Comparison of ENCODE assay signal across 19 cellular contexts in the genomic region with DNA sequence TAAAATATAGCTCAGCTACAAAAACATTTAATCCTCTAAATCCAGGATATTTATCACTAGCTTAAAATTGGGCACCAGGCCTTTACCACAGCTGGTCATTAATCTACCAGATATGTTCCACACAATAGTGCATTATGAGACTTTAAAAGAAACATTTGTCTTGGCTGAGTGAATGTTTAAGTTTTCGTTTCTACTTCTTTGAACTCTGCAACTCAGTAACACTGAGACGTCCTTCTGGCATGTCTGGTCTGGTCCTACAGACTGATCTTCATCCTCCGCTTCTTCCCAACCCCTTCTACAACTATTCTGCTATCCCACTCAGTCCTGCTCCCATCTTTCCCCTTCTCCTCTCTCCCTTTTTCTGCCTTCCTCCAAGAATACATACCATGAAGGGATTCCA.
DNase-seq lines count a peak whose midpoint lies in the region; ATAC-seq and TF ChIP-seq lines count a peak whose summit lies in the region.
"Had no signal": no experiment of that assay in that cellular context is flagged by ENCODE, and none has a peak within 500 bp of the region (broad histone marks: within the 10 kb centered on the region; RNA-seq: fewer than 3 reads in every experiment).

No MANE protein-coding gene starts in this region.

- H3K36me3 Mint-ChIP-seq in H9 (ENCODE audit: insufficient read depth in 1 of 3, low read depth in 3 of 3): no peaks in the 10 kb centered on the region
- H3K36me3 Mint-ChIP-seq: CD14-positive monocyte had no signal

- no peak overlapping the region for H3K18ac ChIP-seq in neuronal stem cell (ENCODE audit: low read length)
- H3K18ac ChIP-seq in H9 (ENCODE audit: insufficient read length, low read depth, low read length): no peak overlapping the region

- no peak overlapping the region for H2BK20ac ChIP-seq in H9 (ENCODE audit: low read depth, low read length, poor library complexity, severe bottlenecking)

- DNase-seq in COLO829 (ENCODE audit: low spot score) (peak; percentile 14), amniotic epithelial cell (ENCODE audit: low read depth) (peak; percentile 11), fibroblast of the aortic adventitia (ENCODE audit: low read depth) (peak; percentile 28), neuronal stem cell (ENCODE audit: low spot score) (no peak), H9 (no peak), gastrocnemius medialis (no peak)
- no peak for DNase-seq in activated effector memory CD4-positive, alpha-beta T cell treated with anti-CD3 and anti-CD28 coated beads, Interleukin-2, amount 50 U/mL, for 16 hours
- DNase-seq: DMS79 treated with DMSO at 0.1 percent for 48 hours, H7, HFFc6, Karpas-422, NCI-H1694, NCI-H2081, NCI-H2171, NCI-H526, Peyer's patch had no signal

- no peaks in the 10 kb centered on the region for H3K79me2 ChIP-seq in H9 (ENCODE audit: insufficient read depth, low read length)

- H2BK5ac ChIP-seq in neuronal stem cell (ENCODE audit: low read length): no peak overlapping the region
- no peak overlapping the region for H2BK5ac ChIP-seq in H9 (ENCODE audit: insufficient read length, low read length)

- no peak overlapping the region for H2BK120ac ChIP-seq in neuronal stem cell (ENCODE audit: low read depth, low read length)
- H2BK120ac ChIP-seq in H9 (ENCODE audit: low read depth, low read length, poor library complexity, severe bottlenecking): no peak overlapping the region

- H3K27ac ChIP-seq in neuronal stem cell (replicated peaks; ENCODE audit: low read length) (no peak overlapping the region), H9 (ENCODE audit: insufficient read length, low read depth, low read length) (no peak overlapping the region), gastrocnemius medialis (no peak overlapping the region)
- H3K27ac ChIP-seq: Peyer's patch had no signal

- no peak overlapping the region; a peak in 1 of 7 replicates for H3K27ac Mint-ChIP-seq in H9
- H3K27ac Mint-ChIP-seq: B cell, CD14-positive monocyte, HFFc6 had no signal

- WGBS in neuronal stem cell (ENCODE audit: extremely low coverage in 2 of 2, insufficient read length in 2 of 2, insufficient replicate concordance in 1 of 2), 2 donors: no CpG with 5 or more reads among the region's 3 CpGs
- no CpG with 5 or more reads among the region's 3 CpGs for WGBS in H9 (ENCODE audit: extremely low coverage, insufficient read length, low lambda C conversion rate)

- H3K36me3 ChIP-seq in neuronal stem cell (replicated peaks in 1 of 2; ENCODE audit: control insufficient read depth in 2 of 2, insufficient read depth in 2 of 2, low read length in 2 of 2) (no peaks in the 10 kb centered on the region), gastrocnemius medialis (no peaks in the 10 kb centered on the region)
- H3K36me3 ChIP-seq: Peyer's patch had no signal

- H3K9me3 ChIP-seq in neuronal stem cell (replicated peaks in 1 of 2; ENCODE audit: control insufficient read depth in 2 of 2, insufficient read depth in 1 of 2, low read depth in 1 of 2, low read length in 2 of 2) (no peaks in the 10 kb centered on the region), H9 (ENCODE audit: control insufficient read depth, low read depth, low read length) (no peaks in the 10 kb centered on the region), gastrocnemius medialis (no peaks in the 10 kb centered on the region)
- H3K9me3 ChIP-seq: Peyer's patch had no signal

- H3K4me2 ChIP-seq in neuronal stem cell (ENCODE audit: insufficient read depth, low read length, poor library complexity, severe bottlenecking): no peak overlapping the region
- H3K4me2 ChIP-seq in H9 (ENCODE audit: insufficient read depth, insufficient read length, low read length): no peak overlapping the region

- TF ChIP-seq CTCF in fibroblast of the aortic adventitia (IDR thresholded peaks at IDR 0.05; ENCODE audit: insufficient read depth, low read length) (no peak), H9 (conservative IDR thresholded peaks at IDR 0.05) (no peak), gastrocnemius medialis (IDR thresholded peaks at IDR 0.05 in 4 of 5, conservative IDR thresholded peaks at IDR 0.05 in 1 of 5) (no peak)

- H2BK15ac ChIP-seq in neuronal stem cell (ENCODE audit: low read length): no peak overlapping the region
- no peak overlapping the region for H2BK15ac ChIP-seq in H9 (ENCODE audit: low read depth, low read length)

- no peak overlapping the region for H3K14ac ChIP-seq in neuronal stem cell (ENCODE audit: low read length)
- H3K14ac ChIP-seq in H9 (ENCODE audit: insufficient read depth, low read length): no peak overlapping the region

- H3K27me3 ChIP-seq in neuronal stem cell (ENCODE audit: control insufficient read depth in 3 of 3, insufficient read depth in 3 of 3, low read depth in 1 of 3, low read length in 3 of 3) (no peaks in the 10 kb centered on the region), H9 (ENCODE audit: insufficient read depth, low read length) (no peaks in the 10 kb centered on the region), gastrocnemius medialis (no peaks in the 10 kb centered on the region)
- H3K27me3 ChIP-seq: Peyer's patch had no signal

- H3K4ac ChIP-seq in neuronal stem cell (ENCODE audit: low read length) (no peak overlapping the region), H9 (ENCODE audit: low read depth, low read length) (no peak overlapping the region)

- no peak overlapping the region for H4K91ac ChIP-seq in neuronal stem cell (ENCODE audit: low read depth, low read length, poor library complexity)
- no peak overlapping the region for H4K91ac ChIP-seq in H9 (ENCODE audit: insufficient read length, low read depth, low read length)

- H3K4me3 ChIP-seq in fibroblast of the aortic adventitia (ENCODE audit: low read depth, low read length) (no peak overlapping the region), neuronal stem cell (ENCODE audit: low read length in 2 of 2) (no peak overlapping the region), gastrocnemius medialis (no peak overlapping the region)
- H3K4me3 ChIP-seq: Peyer's patch had no signal

- peaks cover under 1 to 3% of the 10 kb centered on the region in 2 experiments for H3K4me1 Mint-ChIP-seq in H9
- H3K4me1 Mint-ChIP-seq: B cell, CD14-positive monocyte had no signal

- in situ Hi-C loops in gastrocnemius medialis (cut with MboI; ENCODE audit: low sequenced_read_pairs in 4 of 4): no loop called here

- H3T11ph ChIP-seq in H9 (ENCODE audit: low read length): no peak overlapping the region

- H3K4me3 Mint-ChIP-seq in H9: no peak overlapping the region
- H3K4me3 Mint-ChIP-seq: B cell, HFFc6 had no signal

- H2AK5ac ChIP-seq in neuronal stem cell (ENCODE audit: low read depth, low read length): no peak overlapping the region
- no peak overlapping the region for H2AK5ac ChIP-seq in H9 (ENCODE audit: insufficient read length, low read length)

- H4K8ac ChIP-seq in neuronal stem cell (ENCODE audit: low read depth, low read length): no peak overlapping the region
- H4K8ac ChIP-seq in H9 (replicated peaks; ENCODE audit: insufficient read length, low read depth, low read length): no peak overlapping the region

- H3K23ac ChIP-seq in neuronal stem cell (ENCODE audit: low read depth, low read length, poor library complexity): no peak overlapping the region
- no peak overlapping the region for H3K23ac ChIP-seq in H9 (ENCODE audit: insufficient read length, low read depth, low read length)

- intact Hi-C loops in gastrocnemius medialis (cut with DNase I; ENCODE audit: low total_unique reads): no loop called here

- H4K5ac ChIP-seq in H9 (ENCODE audit: insufficient read length, low read depth, low read length): no peak overlapping the region

- H4K20me1 ChIP-seq in H9 (ENCODE audit: control insufficient read depth, insufficient read depth, insufficient read length): no peaks in the 10 kb centered on the region

- no peak overlapping the region for H3K56ac ChIP-seq in H9 (ENCODE audit: insufficient read length, low read depth, low read length)

- no peaks in the 10 kb centered on the region for H3K79me1 ChIP-seq in neuronal stem cell (ENCODE audit: low read depth, low read length)
- H3K79me1 ChIP-seq in H9 (ENCODE audit: insufficient read depth, low read depth, low read length, poor library complexity, severe bottlenecking): no peaks in the 10 kb centered on the region

- no peaks in the 10 kb centered on the region for H3K23me2 ChIP-seq in H9 (ENCODE audit: insufficient read length, low read depth, low read length, poor library complexity, severe bottlenecking)

- H2BK12ac ChIP-seq in neuronal stem cell (ENCODE audit: low read length): no peak overlapping the region
- H2BK12ac ChIP-seq in H9 (ENCODE audit: insufficient read length, low read depth, low read length): no peak overlapping the region

- ATAC-seq in activated CD4-positive, CD25-positive, alpha-beta regulatory T cell treated with anti-CD3 and anti-CD28 coated beads, Interleukin-2, amount 50 U/mL, for 24 hours: no peak
- no peak for ATAC-seq in gastrocnemius medialis

- no peaks in the 10 kb centered on the region for H3K4me1 ChIP-seq in neuronal stem cell (ENCODE audit: control insufficient read depth in 2 of 2, insufficient read depth in 1 of 2, low read depth in 1 of 2, low read length in 2 of 2)
- no peaks in the 10 kb centered on the region for H3K4me1 ChIP-seq in H9 (ENCODE audit: insufficient read depth, low read length)
- no peaks in the 10 kb centered on the region for H3K4me1 ChIP-seq in gastrocnemius medialis
- H3K4me1 ChIP-seq: Peyer's patch had no signal

- H2AFZ ChIP-seq in neuronal stem cell (ENCODE audit: low read length) (peak overlapping the region; percentile 24), H9 (ENCODE audit: low read length) (no peak overlapping the region)

- H3K9ac ChIP-seq in neuronal stem cell (ENCODE audit: low read depth, low read length, poor library complexity) (no peak overlapping the region), H9 (ENCODE audit: extremely low read depth, insufficient read length, low read length) (no peak overlapping the region)

- no peaks in the 10 kb centered on the region for H3K9me3 Mint-ChIP-seq in H9
- H3K9me3 Mint-ChIP-seq: HFFc6 had no signal

- H3K27me3 Mint-ChIP-seq in H9 (ENCODE audit: low read depth): no peaks in the 10 kb centered on the region
- H3K27me3 Mint-ChIP-seq: B cell had no signal

- TF ChIP-seq POLR2A in gastrocnemius medialis (IDR thresholded peaks at IDR 0.05): no peak

Comparison
In these comparisons a context has a peak if more than half of its experiments do, and no peak if none do; other contexts are left out.
1. DNase-seq: peak in COLO829 (single experiment), amniotic epithelial cell (single experiment) and fibroblast of the aortic adventitia (single experiment); none in neuronal stem cell (single experiment), H9 (single experiment), activated effector memory CD4-positive, alpha-beta T cell treated with anti-CD3 and anti-CD28 coated beads, Interleukin-2, amount 50 U/mL, for 16 hours (single experiment) and gastrocnemius medialis (0 of 2).